8 cellular contexts compared by ENCODE assay signal in genomic region chr19:19900574-19901444, GRCh38. TPM values are rescaled to one million over a fixed set of nuclear protein-coding genes. Genes with fewer than 3 reads are reported as not detected.
A peak's percentile ranks its signal among the peaks of the same experiment; 100 is the strongest.
DNase-seq lines count a peak whose midpoint lies in the region; ATAC-seq and TF ChIP-seq lines count a peak whose summit lies in the region.

Gene ZNF93 (plus strand): TSS chr19:19900946. CDS start chr19:19901089, 143 bp downstream.

- H3K36me3 ChIP-seq in iPS-20b (ENCODE audit: insufficient read depth, low read depth, low read length) (peaks cover 32% of the 10 kb centered on the region; the same call in 1 of the 2 replicates), skeletal muscle tissue (ENCODE audit: control insufficient read depth in 3 of 3, insufficient read depth in 3 of 3, low read length in 3 of 3) (no peaks in the 10 kb centered on the region)

- POLR2A ChIA-PET in WTC11 (lab: Charles Lee): interaction anchor here (0.6 to 6.0 kb wide), 23 partner anchors 12 to 524 kb away, joined by 3 to 70 read pairs (median 4); partner anchors contain the start of genes ZNF101, ZNF14, ZNF253 and ZNF506

- peak within 1 kb of the TSS; percentile 100 for H3K27ac Mint-ChIP-seq in WTC11

- TF ChIP-seq CTCF in GM13976 (IDR thresholded peaks at IDR 0.05; ENCODE audit: borderline replicate concordance, control extremely low read depth, extremely low read depth, insufficient read depth, missing control alignments) (no peak), WTC11 (IDR thresholded peaks at IDR 0.05) (no peak), cardiac fibroblast (IDR thresholded peaks at IDR 0.05; ENCODE audit: low read depth, low read length) (no peak)

- peaks cover under 1% of the 10 kb centered on the region; the same call in 1 of the 2 replicates for H3K9me3 ChIP-seq in iPS-20b (ENCODE audit: insufficient read depth, low read depth, low read length)
- H3K9me3 ChIP-seq in skeletal muscle tissue (ENCODE audit: control insufficient read depth in 3 of 3, low read length in 3 of 3): peaks cover under 1 to 6% (median 3%) of the 10 kb centered on the region in 3 donors

- peaks cover 9% of the 10 kb centered on the region for H3K9me3 Mint-ChIP-seq in WTC11

- peaks cover 51% of the 10 kb centered on the region for H3K4me1 Mint-ChIP-seq in WTC11

- H3K9ac ChIP-seq in iPS-20b (ENCODE audit: low read depth, low read length) (peak within 1 kb of the TSS; percentile 97), skeletal muscle tissue (ENCODE audit: low read depth in 1 of 3, low read length in 3 of 3) (peak within 1 kb of the TSS; percentile 66 to 84 (median 82))

- H3K4me3 ChIP-seq in cardiac fibroblast (replicated peaks in 1 of 2; ENCODE audit: low read depth in 2 of 2, low read length in 2 of 2) (peak within 1 kb of the TSS; percentile 69 to 81), iPS-20b (ENCODE audit: low read length) (peak within 1 kb of the TSS; percentile 95), skeletal muscle tissue (ENCODE audit: low read length in 3 of 3) (peak within 1 kb of the TSS; percentile 83 to 93 (median 85))

- peak within 1 kb of the TSS; percentile 68 for H3K27ac ChIP-seq in iPS-20b (ENCODE audit: low read length)
- peak within 1 kb of the TSS; percentile 81 for H3K27ac ChIP-seq in skeletal muscle tissue (ENCODE audit: low read depth, low read length)

- H3K36me3 Mint-ChIP-seq in WTC11: peaks cover 28% of the 10 kb centered on the region

- DNase-seq in GM13976 (ENCODE audit: low spot score): peak; percentile 88
- peak; percentile 95 to 97 for DNase-seq in NCI-H2081 (lab: John Stamatoyannopoulos, UW)
- peak; percentile 94 for DNase-seq in WTC11 (ENCODE audit: low spot score)
- DNase-seq in cardiac fibroblast (ENCODE audit: low read depth in 2 of 2): peak; percentile 97 to 99
- no peak for DNase-seq in SHP77 (lab: John Stamatoyannopoulos, UW)

- H3K4me1 ChIP-seq in iPS-20b (ENCODE audit: insufficient read depth, low read length) (peaks cover 7% of the 10 kb centered on the region), skeletal muscle tissue (ENCODE audit: control insufficient read depth in 3 of 3, insufficient read depth in 3 of 3, low read length in 3 of 3) (peaks cover 0 to 12% (median 6%) of the 10 kb centered on the region in 3 donors)

- in situ Hi-C loops in GM13976 (cut with MboI; ENCODE audit: low sequenced_read_pairs, unreplicated experiment): no loop called here

- H3K4me3 Mint-ChIP-seq in WTC11: peak within 1 kb of the TSS; percentile 97

- no peaks in the 10 kb centered on the region for H3K27me3 Mint-ChIP-seq in WTC11 (ENCODE audit: low read depth)

- no peaks in the 10 kb centered on the region for H3K27me3 ChIP-seq in iPS-20b (ENCODE audit: insufficient read depth, low read length)
- H3K27me3 ChIP-seq in skeletal muscle tissue (ENCODE audit: control insufficient read depth in 3 of 3, insufficient read depth in 3 of 3, low read length in 3 of 3): no peaks in the 10 kb centered on the region

- ATAC-seq in HG02885 (IDR thresholded peaks at IDR 0.05; ENCODE audit: poor library complexity, unreplicated experiment): peak; percentile 89
- peak; percentile 94 for ATAC-seq in WTC11

- CTCF ChIA-PET in WTC11 (lab: Charles Lee): interaction anchor here (1.0 to 2.4 kb wide), 5 partner anchors 8 to 347 kb away, joined by 3 to 9 read pairs (median 3); partner anchors contain the start of gene ZNF506

TF ChIP-seq in WTC11, 78 proteins besides CTCF, POLR2A, EP300 and RAD21 (continues in another document):
- TF ChIP-seq E2F4 (CRISPR knock-in tag; IDR thresholded peaks at IDR 0.05; ENCODE audit: borderline replicate concordance, low read depth) (no peak), NR3C1 (CRISPR knock-in tag; conservative IDR thresholded peaks at IDR 0.05; ENCODE audit: low read depth) (no peak), ZBTB21 (CRISPR knock-in tag; IDR thresholded peaks at IDR 0.05; ENCODE audit: borderline replicate concordance) (no peak), MAX (CRISPR knock-in tag; IDR thresholded peaks at IDR 0.05) (no peak), ZNF532 (CRISPR knock-in tag; IDR thresholded peaks at IDR 0.05; ENCODE audit: borderline replicate concordance) (no peak), KAT7 (CRISPR knock-in tag; IDR thresholded peaks at IDR 0.05; ENCODE audit: borderline replicate concordance) (no peak), FOXP4 (CRISPR knock-in tag; IDR thresholded peaks at IDR 0.05) (peak; percentile 83), ZNF263 (CRISPR knock-in tag; IDR thresholded peaks at IDR 0.05; ENCODE audit: low read depth) (no peak), RELA (CRISPR knock-in tag; IDR thresholded peaks at IDR 0.05; ENCODE audit: borderline replicate concordance) (no peak), PREB (CRISPR knock-in tag; IDR thresholded peaks at IDR 0.05; ENCODE audit: borderline replicate concordance) (no peak)

RNA-seq across cellular contexts. Expression of gene ZNF93, which starts in this region (rescaled TPM):
- 37.8 to 47.4 TPM (median 41.7 TPM) in 3 replicates for total RNA-seq in WTC11 (2021)
- 7.3 TPM for total RNA-seq in skeletal muscle tissue

Comparison
In these comparisons a context has a peak if more than half of its experiments do, and no peak if none do; other contexts are left out.
1. DNase-seq: peak in GM13976 (single experiment), NCI-H2081 (2 of 2), WTC11 (single experiment) and cardiac fibroblast (2 of 2); none in SHP77 (0 of 2).
2. Peak in every context shown above with its lines, with median percentiles within 50 percentile points of each other: H3K4me3 ChIP-seq.